In genomic region chr11:118175600-118176399, GRCh38 we compare ENCODE assay signal across 14 cellular contexts. TPM values are rescaled to one million over a fixed set of nuclear protein-coding genes. Genes with fewer than 3 reads are reported as not detected.
A peak's percentile ranks its signal among the peaks of the same experiment; 100 is the strongest.
DNase-seq lines count a peak whose midpoint lies in the region; ATAC-seq and TF ChIP-seq lines count a peak whose summit lies in the region.
"Had no signal": no experiment of that assay in that cellular context is flagged by ENCODE, and none has a peak within 500 bp of the region (broad histone marks: within the 10 kb centered on the region; RNA-seq: fewer than 3 reads in every experiment).

No MANE protein-coding gene starts in this region.

- CTCF ChIA-PET in MCF 10A (lab: Yijun Ruan, JAX) = interaction anchor here (0.5 to 0.6 kb wide), 3 partner anchors 339 to 1163 kb away, joined by 3 to 4 read pairs (median 3); no protein-coding TSS in a partner anchor

- H3K27ac Mint-ChIP-seq in MCF 10A (ENCODE audit: low read depth, unreplicated experiment) (no peak overlapping the region), nephron progenitor cell (no peak overlapping the region)
- H3K27ac Mint-ChIP-seq: effector memory CD8-positive, alpha-beta T cell; IgD-negative memory B cell; T-helper 2 cell treated with Interferon-gamma antibody and Interleukin-4, amounts not matched to agents 5 μg/mL and 100 μg/mL, for 36 hours had no signal

- ATAC-seq in heart right ventricle (peak in 6 of 8 donors; percentile 3 to 36 (median 16)), GM21367 (IDR thresholded peaks at IDR 0.05; ENCODE audit: unreplicated experiment) (no peak), HG03439 (IDR thresholded peaks at IDR 0.05; ENCODE audit: unreplicated experiment) (no peak), GM18519 (IDR thresholded peaks at IDR 0.05; ENCODE audit: low FRiP score, unreplicated experiment) (no peak)
- ATAC-seq: activated T-cell treated with anti-CD3 and anti-CD28 coated beads, Interleukin-2, amount 50 U/mL, for 4 hours; effector memory CD8-positive, alpha-beta T cell had no signal

- BruUV-seq in MCF 10A (replicated peaks; lab: Mats Ljungman, UMichigan) = no TSS peak

- no peaks in the 10 kb centered on the region for H3K36me3 ChIP-seq in breast epithelium
- no peaks in the 10 kb centered on the region for H3K36me3 ChIP-seq in heart right ventricle

- peaks cover 8% of the 10 kb centered on the region for H3K4me1 Mint-ChIP-seq in MCF 10A (ENCODE audit: insufficient read depth, unreplicated experiment)
- H3K4me1 Mint-ChIP-seq in nephron progenitor cell = peaks cover 37% of the 10 kb centered on the region

- H3K27me3 ChIP-seq in breast epithelium = no peaks in the 10 kb centered on the region
- H3K27me3 ChIP-seq in heart right ventricle = peaks cover 0 to 7% (median 2%) of the 10 kb centered on the region in 7 donors

- H3K9me3 Mint-ChIP-seq in MCF 10A (ENCODE audit: unreplicated experiment) (no peaks in the 10 kb centered on the region), nephron progenitor cell (no peaks in the 10 kb centered on the region)
- H3K9me3 Mint-ChIP-seq: activated T-cell treated with anti-CD3 and anti-CD28 coated beads, Interleukin-2, amount 50 U/mL, for 4 hours; effector memory CD8-positive, alpha-beta T cell; IgD-negative memory B cell; T-helper 2 cell treated with Interferon-gamma antibody and Interleukin-4, amounts not matched to agents 5 μg/mL and 100 μg/mL, for 36 hours had no signal

- no peak for TF ChIP-seq POLR2A in breast epithelium (IDR thresholded peaks at IDR 0.05)

- TF ChIP-seq CTCF in breast epithelium (IDR thresholded peaks at IDR 0.05) (no peak), MCF 10A (IDR thresholded peaks at IDR 0.05; ENCODE audit: unreplicated experiment) (no peak), heart right ventricle (IDR thresholded peaks at IDR 0.05) (no peak), nephron progenitor cell (IDR thresholded peaks at IDR 0.05) (no peak)

- H3K9me3 ChIP-seq in breast epithelium (no peaks in the 10 kb centered on the region), heart right ventricle (no peaks in the 10 kb centered on the region)

- POLR2A ChIA-PET in MCF 10A (lab: Yijun Ruan, JAX) = interaction anchor here (0.6 to 1.5 kb wide), 5 partner anchors 9 to 120 kb away, joined by 3 to 5 read pairs (median 3); no protein-coding TSS in a partner anchor

- intact Hi-C loops in breast epithelium (cut with DNase I; ENCODE audit: low total_unique reads) (no loop called here), MCF 10A (cut with micrococcal nuclease) (loop anchor here (10.0 kb wide), 1 partner anchor 371 kb away; no protein-coding TSS in a partner anchor), heart right ventricle (cut with DNase I) (loop anchor here in 1 of 10 donors (2.0 kb wide), 1 partner anchor 19 kb away; no protein-coding TSS in a partner anchor)

- H3K4me1 ChIP-seq in breast epithelium = peaks cover 5 to 7% of the 10 kb centered on the region in 2 donors
- peaks cover 10 to 41% (median 25%) of the 10 kb centered on the region in 9 donors for H3K4me1 ChIP-seq in heart right ventricle

- H3K27ac ChIP-seq in breast epithelium (peak overlapping the region; percentile 12 to 58), heart right ventricle (peak overlapping the region; percentile 73 to 95 (median 86))

- no peaks in the 10 kb centered on the region for H3K36me3 Mint-ChIP-seq in MCF 10A (ENCODE audit: insufficient read depth, unreplicated experiment)
- no peaks in the 10 kb centered on the region for H3K36me3 Mint-ChIP-seq in nephron progenitor cell (ENCODE audit: low read depth)
- H3K36me3 Mint-ChIP-seq: IgD-negative memory B cell had no signal

- H3K27me3 Mint-ChIP-seq in MCF 10A (ENCODE audit: insufficient read depth, unreplicated experiment) = peaks cover under 1% of the 10 kb centered on the region
- peaks cover 56% of the 10 kb centered on the region for H3K27me3 Mint-ChIP-seq in nephron progenitor cell (ENCODE audit: low read depth, poor library complexity)

- DNase-seq in breast epithelium (ENCODE audit: low spot score in 2 of 2) = no peak
- DNase-seq in MCF 10A (ENCODE audit: unreplicated experiment) = no peak
- DNase-seq in heart right ventricle = no peak
- DNase-seq in nephron progenitor cell = no peak
- DNase-seq in mucosa of gallbladder (ENCODE audit: low spot score) = no peak
- DNase-seq: activated T-cell treated with anti-CD3 and anti-CD28 coated beads, Interleukin-2, amount 50 U/mL, for 4 hours; effector memory CD8-positive, alpha-beta T cell; GF-D8; NCI-H226 had no signal

- H3K4me3 ChIP-seq in breast epithelium (peak overlapping the region; percentile 34 to 61 (median 48)), heart right ventricle (peak overlapping the region in 9 of 10 donors; percentile 40 to 66 (median 54))

- H3K4me3 Mint-ChIP-seq in MCF 10A (ENCODE audit: unreplicated experiment) = no peak overlapping the region
- H3K4me3 Mint-ChIP-seq in nephron progenitor cell = peak overlapping the region; percentile 82
- H3K4me3 Mint-ChIP-seq: activated T-cell treated with anti-CD3 and anti-CD28 coated beads, Interleukin-2, amount 50 U/mL, for 4 hours; effector memory CD8-positive, alpha-beta T cell; IgD-negative memory B cell; T-helper 2 cell treated with Interferon-gamma antibody and Interleukin-4, amounts not matched to agents 5 μg/mL and 100 μg/mL, for 36 hours had no signal

- 22 to 32% methylated on average over 14 of the region's 14 CpGs for WGBS in heart right ventricle, 2 donors

RNA-seq across cellular contexts. Expression of gene SCN2B, which starts 0.6 kb away (rescaled TPM):
- total RNA-seq in breast epithelium (under 1 TPM; under 0.01 to 0.88 (median 0.16) TPM), MCF 10A (2022) (not detected in 2 replicates), heart right ventricle (10 to 100 TPM in 8 of 10 donors, 1 to 10 TPM in 2; 5.3 to 26.7 (median 20.9) TPM), mucosa of gallbladder (0.69 TPM)
- polyA plus RNA-seq in heart right ventricle = 1 to 10 TPM; 2.9 to 6.6 TPM
- total RNA-seq: activated T-cell treated with anti-CD3 and anti-CD28 coated beads, Interleukin-2, amount 50 U/mL, for 4 hours had no signal
- polyA plus RNA-seq: IgD-negative memory B cell had no signal

RNA-seq across cellular contexts. Expression of gene SCN4B, which starts 23.2 kb away (rescaled TPM):
- 1 to 10 TPM; 3.3 to 7.9 (median 3.7) TPM for total RNA-seq in breast epithelium
- total RNA-seq in MCF 10A (2022) = 0.32 TPM in 1 of 2 replicates, not detected in the other
- 10 to 100 TPM in 5 of 10 donors, 1 to 10 TPM in 5; 5.7 to 17.5 (median 10.3) TPM for total RNA-seq in heart right ventricle
- polyA plus RNA-seq in heart right ventricle = 1 to 10 TPM; 5.4 to 8.8 TPM
- total RNA-seq in mucosa of gallbladder = 3.5 TPM
- total RNA-seq: activated T-cell treated with anti-CD3 and anti-CD28 coated beads, Interleukin-2, amount 50 U/mL, for 4 hours had no signal
- polyA plus RNA-seq: IgD-negative memory B cell had no signal

RNA-seq across cellular contexts. Expression of gene JAML, which starts 49.0 kb away (rescaled TPM):
- 10 to 100 TPM in 2 of 3 donors, 1 to 10 TPM in 1; 2.3 to 16.0 (median 15.7) TPM for total RNA-seq in breast epithelium
- 0.10 TPM in 1 of 2 replicates, not detected in the other for total RNA-seq in MCF 10A (2022)
- total RNA-seq in heart right ventricle = 10 to 100 TPM in 1 of 10 donors, 1 to 10 TPM in 8, under 1 TPM in 1; 0.50 to 19.5 (median 2.1) TPM
- polyA plus RNA-seq in heart right ventricle = 1 to 10 TPM; 1.2 to 2.3 TPM
- 12.9 TPM for total RNA-seq in mucosa of gallbladder

Comparison
In these comparisons a context has a peak if more than half of its experiments do, and no peak if none do; other contexts are left out.
1. ATAC-seq: peak in heart right ventricle (6 of 8); none in GM21367 (single experiment), HG03439 (single experiment) and GM18519 (single experiment).